In genomic region chr1:242743983-242744780, GRCh38 we compare ENCODE assay signal across 27 cellular contexts.
A peak's percentile ranks its signal among the peaks of the same experiment; 100 is the strongest.
DNase-seq lines count a peak whose midpoint lies in the region; ATAC-seq, FAIRE-seq and TF ChIP-seq lines count a peak whose summit lies in the region.
"Had no signal": no experiment of that assay in that cellular context is flagged by ENCODE, and none has a peak within 500 bp of the region (broad histone marks: within the 10 kb centered on the region; RNA-seq: fewer than 3 reads in every experiment).

No MANE protein-coding gene starts in this region.

- peaks cover 6% of the 10 kb centered on the region; the same call in 1 of the 2 replicates for H3K9me3 ChIP-seq in HepG2 (ENCODE audit: low read length)
- no peaks in the 10 kb centered on the region for H3K9me3 ChIP-seq in right lobe of liver
- H3K9me3 ChIP-seq in H1 (ENCODE audit: insufficient read depth in 2 of 2, low read depth in 1 of 2, low read length in 1 of 2): no peaks in the 10 kb centered on the region

- TF ChIP-seq POLR2A in HepG2 (IDR thresholded peaks at IDR 0.05; ENCODE audit: insufficient read depth in 1 of 2, low read depth in 2 of 2, low read length in 2 of 2): no peak
- no peak for TF ChIP-seq POLR2A in right lobe of liver (IDR thresholded peaks at IDR 0.05)
- no peak for TF ChIP-seq POLR2A in H1 (IDR thresholded peaks at IDR 0.05; ENCODE audit: control extremely low read depth in 1 of 2, low read depth in 2 of 2, low read length in 2 of 2)

- TF ChIP-seq EP300 in HepG2 (IDR thresholded peaks at IDR 0.05; ENCODE audit: low read depth in 2 of 2, low read length in 2 of 2) (no peak), HepG2 (CRISPR knock-in tag; IDR thresholded peaks at IDR 0.05; ENCODE audit: borderline replicate concordance) (no peak), H1 (IDR thresholded peaks at IDR 0.05; ENCODE audit: borderline replicate concordance in 1 of 2, low read depth in 2 of 2, low read length in 2 of 2) (no peak)

- no peak for TF ChIP-seq RAD21 in HepG2 (CRISPR knock-in tag; IDR thresholded peaks at IDR 0.05)
- no peak for TF ChIP-seq RAD21 in H1 (IDR thresholded peaks at IDR 0.05 in 1 of 2, conservative IDR thresholded peaks at IDR 0.05 in 1 of 2; ENCODE audit: low read depth in 2 of 2, low read length in 2 of 2)

- no peak overlapping the region for H3K18ac ChIP-seq in H1 (ENCODE audit: extremely low read depth, low read length)

- H2BK15ac ChIP-seq in H1 (ENCODE audit: low read length): no peak overlapping the region

- H3K4me2 ChIP-seq in HepG2 (ENCODE audit: low read depth, low read length): no peak overlapping the region
- H3K4me2 ChIP-seq in H1 (ENCODE audit: insufficient read depth in 1 of 2, low read depth in 2 of 2, low read length in 2 of 2): no peak overlapping the region
- H3K4me2 ChIP-seq: BLaER1 had no signal

- no peaks in the 10 kb centered on the region for H4K20me1 ChIP-seq in HepG2 (ENCODE audit: insufficient read depth, low read length)
- H4K20me1 ChIP-seq in H1 (replicated peaks in 1 of 2; ENCODE audit: control insufficient read depth in 1 of 2, insufficient read depth in 2 of 2, low read length in 2 of 2): peaks cover 0 to 4% of the 10 kb centered on the region in 2 experiments
- H4K20me1 ChIP-seq: BLaER1 had no signal

- H3K23ac ChIP-seq in H1 (ENCODE audit: insufficient read length): no peak overlapping the region

- peaks cover 27% of the 10 kb centered on the region for H3K9me3 Mint-ChIP-seq in progenitor cell of endocrine pancreas (ENCODE audit: low read depth)

- CTCF ChIA-PET in HepG2 (lab: Yijun Ruan, JAX; ENCODE audit: low intra/inter-chr PET ratio, low total read pairs): no interaction called here
- CTCF ChIA-PET in H1 (lab: Charles Lee; ENCODE audit: partially characterized antibody): no interaction called here

- H3K79me1 ChIP-seq in H1 (ENCODE audit: low read depth, low read length): no peaks in the 10 kb centered on the region

- no peak overlapping the region for H4K91ac ChIP-seq in H1 (replicated peaks; ENCODE audit: insufficient read length, low read length)

- no peak overlapping the region for H3K4me3 Mint-ChIP-seq in progenitor cell of endocrine pancreas (ENCODE audit: low read depth)
- H3K4me3 Mint-ChIP-seq: CD4-positive, CD25-positive, alpha-beta regulatory T cell had no signal

- DNase-seq in HepG2 (ENCODE audit: low spot score): no peak
- no peak for DNase-seq in right lobe of liver
- no peak for DNase-seq in H1 (ENCODE audit: low read depth in 1 of 2, low spot score in 2 of 2)
- no peak for DNase-seq in progenitor cell of endocrine pancreas (ENCODE audit: low spot score, unreplicated experiment)
- no peak for DNase-seq in substantia nigra (lab: John Stamatoyannopoulos, UW)
- no peak for DNase-seq in dermis blood vessel endothelial cell
- DNase-seq: 8988T; CD4-positive, CD25-positive, alpha-beta regulatory T cell; DMS53; GOT3; HCEC 1CT; Kasumi-1; NCI-H1105 treated with DMSO at 0.1 percent for 48 hours; NCI-H146; NCI-H1930; NCI-H2107; NCI-H446; NCI-H526; NCI-H82; NK-92 treated with Interleukin-12 subunit alpha and Interleukin-12 subunit beta, amount 100 ng/mL, for 24 hours; PC-3 had no signal

- ATAC-seq in HepG2: no peak
- ATAC-seq in right lobe of liver: no peak
- ATAC-seq in GM18502 (IDR thresholded peaks at IDR 0.05; ENCODE audit: poor library complexity, unreplicated experiment): no peak
- ATAC-seq: PC-3 had no signal

- in situ Hi-C loops in HepG2 (cut with HindIII; ENCODE audit: extremely low pct_ligation_motif_present, low pct_unique_long_range_greater_than_20kb): no loop called here

- H3K36me3 Mint-ChIP-seq in progenitor cell of endocrine pancreas (ENCODE audit: insufficient read depth): peaks cover 2% of the 10 kb centered on the region
- H3K36me3 Mint-ChIP-seq: CD4-positive, CD25-positive, alpha-beta regulatory T cell had no signal

- H3K27me3 Mint-ChIP-seq in progenitor cell of endocrine pancreas: no peaks in the 10 kb centered on the region
- H3K27me3 Mint-ChIP-seq: CD4-positive, CD25-positive, alpha-beta regulatory T cell had no signal

- H3K27ac ChIP-seq in HepG2 (ENCODE audit: extremely low read length, insufficient read depth, low read length): no peak overlapping the region
- H3K27ac ChIP-seq in right lobe of liver: no peak overlapping the region
- H3K27ac ChIP-seq in H1 (ENCODE audit: low read depth, low read length): no peak overlapping the region
- no peak overlapping the region for H3K27ac ChIP-seq in substantia nigra (ENCODE audit: low read depth, low read length, poor library complexity, severe bottlenecking)
- H3K27ac ChIP-seq: BLaER1, HL-60, SJSA1 had no signal

- BruUV-seq in HepG2 (replicated peaks; lab: Mats Ljungman, UMichigan): no TSS peak

- peaks cover 12% of the 10 kb centered on the region for H3K4me1 Mint-ChIP-seq in progenitor cell of endocrine pancreas (ENCODE audit: low read depth)
- H3K4me1 Mint-ChIP-seq: CD4-positive, CD25-positive, alpha-beta regulatory T cell had no signal

- no peaks in the 10 kb centered on the region for H3K23me2 ChIP-seq in H1 (ENCODE audit: low read depth, low read length)

- H3K79me2 ChIP-seq in HepG2 (ENCODE audit: insufficient read depth, low read length) (no peaks in the 10 kb centered on the region), H1 (ENCODE audit: control insufficient read depth in 1 of 2, insufficient read depth in 2 of 2, low read length in 2 of 2) (no peaks in the 10 kb centered on the region)

- H3K9ac ChIP-seq in HepG2 (ENCODE audit: insufficient read depth, low read depth, low read length) (no peak overlapping the region), H1 (replicated peaks in 1 of 4; ENCODE audit: extremely low read depth in 1 of 4, low read depth in 3 of 4, low read length in 3 of 4) (no peak overlapping the region)
- H3K9ac ChIP-seq: BLaER1 had no signal

- FAIRE-seq in HepG2 (lab: Jason Lieb, UNC) (no peak), H1 (lab: Jason Lieb, UNC) (no peak)
- FAIRE-seq: D721Med, G401.6 had no signal

- H3K4me1 ChIP-seq in HepG2 (ENCODE audit: insufficient read depth, low read length) (no peaks in the 10 kb centered on the region), right lobe of liver (no peaks in the 10 kb centered on the region), H1 (replicated peaks in 1 of 4; ENCODE audit: control insufficient read depth in 3 of 4, insufficient read depth in 4 of 4, low read length in 3 of 4) (no peaks in the 10 kb centered on the region)
- H3K4me1 ChIP-seq: BLaER1, SJSA1 had no signal

- no peak overlapping the region for H2BK120ac ChIP-seq in H1 (replicated peaks; ENCODE audit: low read depth, low read length)

- intact Hi-C loops in HepG2 (cut with micrococcal nuclease; ENCODE audit: unreplicated experiment) (no loop called here), right lobe of liver (cut with DNase I) (no loop called here)

- H3K36me3 ChIP-seq in HepG2 (replicated peaks in 1 of 2; ENCODE audit: control insufficient read depth in 1 of 2, insufficient read depth in 2 of 2, low read length in 2 of 2) (no peaks in the 10 kb centered on the region), right lobe of liver (no peaks in the 10 kb centered on the region), H1 (ENCODE audit: control insufficient read depth in 2 of 4, insufficient read depth in 4 of 4, low read length in 3 of 4) (no peaks in the 10 kb centered on the region)
- H3K36me3 ChIP-seq: BLaER1, SJSA1 had no signal

- no peak overlapping the region for H3K4ac ChIP-seq in H1 (replicated peaks; ENCODE audit: insufficient read length, low read depth, low read length)

- H2AK5ac ChIP-seq in H1 (ENCODE audit: low read depth, low read length): no peak overlapping the region

- no peak overlapping the region for H3K56ac ChIP-seq in H1 (replicated peaks; ENCODE audit: insufficient read length, low read depth, low read length)

- H2BK5ac ChIP-seq in H1 (ENCODE audit: low read depth, low read length): no peak overlapping the region

- no peak overlapping the region for H3K14ac ChIP-seq in H1 (ENCODE audit: insufficient read length)

- no peak for TF ChIP-seq CTCF in HepG2 (CRISPR knock-in tag; IDR thresholded peaks at IDR 0.05)
- no peak for TF ChIP-seq CTCF in right lobe of liver (IDR thresholded peaks at IDR 0.05)
- TF ChIP-seq CTCF in H1 (IDR thresholded peaks at IDR 0.05; ENCODE audit: control extremely low read depth in 1 of 3, insufficient read depth in 1 of 3, low read depth in 1 of 3, low read length in 3 of 3): no peak
- TF ChIP-seq CTCF in progenitor cell of endocrine pancreas (IDR thresholded peaks at IDR 0.05; ENCODE audit: unreplicated experiment): no peak

- H4K5ac ChIP-seq in H1 (ENCODE audit: insufficient read length, low read depth, low read length): no peak overlapping the region

- H4K8ac ChIP-seq in H1 (ENCODE audit: extremely low read depth, insufficient read depth, low read length): no peak overlapping the region

- H2AFZ ChIP-seq in HepG2 (ENCODE audit: low read length): no peak overlapping the region
- peak overlapping the region; percentile 70; the same call in 1 of the 2 replicates for H2AFZ ChIP-seq in H1 (ENCODE audit: low read length)

- H3K27me3 ChIP-seq in HepG2 (ENCODE audit: control insufficient read depth in 1 of 2, insufficient read depth in 2 of 2, low read length in 2 of 2) (no peaks in the 10 kb centered on the region), right lobe of liver (no peaks in the 10 kb centered on the region), H1 (replicated peaks in 1 of 4; ENCODE audit: control insufficient read depth in 3 of 4, extremely low read depth in 1 of 4, insufficient read depth in 3 of 4, low read length in 3 of 4) (no peaks in the 10 kb centered on the region)
- H3K27me3 ChIP-seq: BLaER1, SJSA1 had no signal

- peak overlapping the region; percentile 21 for H3K27ac Mint-ChIP-seq in progenitor cell of endocrine pancreas
- H3K27ac Mint-ChIP-seq: CD4-positive, CD25-positive, alpha-beta regulatory T cell had no signal

- WGBS in HepG2 (ENCODE audit: low lambda C conversion rate): 18% methylated on average over 6 of the region's 6 CpGs
- 64% methylated on average over 6 of the region's 6 CpGs for WGBS in right lobe of liver (ENCODE audit: insufficient coverage, low coverage, low lambda C conversion rate, missing lambda C conversion rate)
- 88% methylated on average over 6 of the region's 6 CpGs; no CpG with 5 or more reads in 1 of the 2 experiments for WGBS in H1 (ENCODE audit: extremely low coverage in 1 of 2, insufficient coverage in 1 of 2, insufficient read length in 1 of 2, insufficient replicate concordance in 2 of 2, low coverage in 1 of 2, low lambda C conversion rate in 2 of 2, missing lambda C conversion rate in 1 of 2), 2 experiments

- H2BK20ac ChIP-seq in H1 (ENCODE audit: low read length): no peak overlapping the region

- POLR2A ChIA-PET in HepG2 (lab: Yijun Ruan, JAX): no interaction called here
- POLR2A ChIA-PET in H1 (lab: Charles Lee; ENCODE audit: partially characterized antibody): no interaction called here

- no peak overlapping the region for H2BK12ac ChIP-seq in H1 (ENCODE audit: low read depth, low read length)

- H3K4me3 ChIP-seq in HepG2 (replicated peaks in 1 of 3; ENCODE audit: insufficient read depth in 1 of 3, low read depth in 2 of 3, low read length in 3 of 3) (no peak overlapping the region), right lobe of liver (no peak overlapping the region), H1 (ENCODE audit: extremely low read depth in 1 of 4, insufficient read depth in 2 of 4, low read depth in 3 of 4, low read length in 4 of 4) (no peak overlapping the region)
- H3K4me3 ChIP-seq: BLaER1, SJSA1 had no signal

TF ChIP-seq in H1, 55 proteins besides CTCF, POLR2A, EP300 and RAD21 (continues in another document):
- TF ChIP-seq BACH1 (IDR thresholded peaks at IDR 0.05; ENCODE audit: low read length) (no peak), KDM4A (IDR thresholded peaks at IDR 0.05; ENCODE audit: low read depth, low read length, severe bottlenecking) (no peak)
